Comparison of ENCODE assay signal across 22 cellular contexts in genomic region chr20:16699287-16699686, GRCh38. TPM values are rescaled to one million over a fixed set of nuclear protein-coding genes. Genes with fewer than 3 reads are reported as not detected.
DNase-seq lines count a peak whose midpoint lies in the region; ATAC-seq and TF ChIP-seq lines count a peak whose summit lies in the region.
"Had no signal": no experiment of that assay in that cellular context is flagged by ENCODE, and none has a peak within 500 bp of the region (broad histone marks: within the 10 kb centered on the region; RNA-seq: fewer than 3 reads in every experiment).

No MANE protein-coding gene starts in this region.

- H3K4me3 Mint-ChIP-seq in glutamatergic neuron (ENCODE audit: unreplicated experiment) (no peak overlapping the region), type B pancreatic cell (no peak overlapping the region)
- H3K4me3 Mint-ChIP-seq: activated T-helper 1 cell treated with anti-CD3 and anti-CD28 coated beads, Interleukin-12 subunit alpha, Interleukin-12 subunit beta, Interleukin-2, Interleukin-4 antibody, amounts not matched to agents 30 ng/mL and 10 ng/mL and 1 ng/mL, durations not matched to agents 14 hours and 24 hours and 36 hours; CD14-positive monocyte; stimulated activated naive B cell treated with anti-CD40 and anti-IgM and Interleukin-4, amounts not matched to agents 10 μg/mL and 1 μg/mL and 100 μg/mL, for 72 hours had no signal

- no peak overlapping the region for H3K4me2 ChIP-seq in SK-N-SH
- H3K4me2 ChIP-seq: A549 had no signal

- H3F3A ChIP-seq in SK-N-SH (replicated peaks; ENCODE audit: insufficient read depth): no peaks in the 10 kb centered on the region

- H3K36me3 Mint-ChIP-seq in glutamatergic neuron (ENCODE audit: unreplicated experiment): no peaks in the 10 kb centered on the region
- no peaks in the 10 kb centered on the region for H3K36me3 Mint-ChIP-seq in type B pancreatic cell
- H3K36me3 Mint-ChIP-seq: CD14-positive monocyte; stimulated activated naive B cell treated with anti-CD40 and anti-IgM and Interleukin-4, amounts not matched to agents 10 μg/mL and 1 μg/mL and 100 μg/mL, for 72 hours had no signal

- no peak overlapping the region for H3K27ac Mint-ChIP-seq in glutamatergic neuron (ENCODE audit: unreplicated experiment)
- H3K27ac Mint-ChIP-seq in type B pancreatic cell: no peak overlapping the region
- H3K27ac Mint-ChIP-seq: activated T-helper 1 cell treated with anti-CD3 and anti-CD28 coated beads, Interleukin-12 subunit alpha, Interleukin-12 subunit beta, Interleukin-2, Interleukin-4 antibody, amounts not matched to agents 30 ng/mL and 10 ng/mL and 1 ng/mL, durations not matched to agents 14 hours and 24 hours and 36 hours; CD14-positive monocyte; stimulated activated naive B cell treated with anti-CD40 and anti-IgM and Interleukin-4, amounts not matched to agents 10 μg/mL and 1 μg/mL and 100 μg/mL, for 72 hours had no signal

- no peak overlapping the region; a peak in 1 of 4 replicates for H3K4me3 ChIP-seq in SK-N-SH (ENCODE audit: low read depth in 2 of 2, low read length in 1 of 2)
- H3K4me3 ChIP-seq: A549, thyroid gland had no signal

- H3K9me3 Mint-ChIP-seq in glutamatergic neuron (ENCODE audit: unreplicated experiment) (peaks cover 2% of the 10 kb centered on the region), type B pancreatic cell (no peaks in the 10 kb centered on the region)
- H3K9me3 Mint-ChIP-seq: activated T-helper 1 cell treated with anti-CD3 and anti-CD28 coated beads, Interleukin-12 subunit alpha, Interleukin-12 subunit beta, Interleukin-2, Interleukin-4 antibody, amounts not matched to agents 30 ng/mL and 10 ng/mL and 1 ng/mL, durations not matched to agents 14 hours and 24 hours and 36 hours; CD14-positive monocyte; stimulated activated naive B cell treated with anti-CD40 and anti-IgM and Interleukin-4, amounts not matched to agents 10 μg/mL and 1 μg/mL and 100 μg/mL, for 72 hours had no signal

- H3K27ac ChIP-seq in SK-N-SH (ENCODE audit: low read depth in 2 of 2, low read length in 1 of 2) (no peak overlapping the region), substantia nigra (ENCODE audit: low read depth, low read length, poor library complexity, severe bottlenecking) (no peak overlapping the region)
- H3K27ac ChIP-seq: A549, brain microvascular endothelial cell, thyroid gland had no signal

- TF ChIP-seq EP300 in SK-N-SH (IDR thresholded peaks at IDR 0.05; ENCODE audit: borderline replicate concordance in 1 of 2, low read depth in 1 of 2, low read length in 1 of 2): no peak

- H3K4me1 Mint-ChIP-seq in glutamatergic neuron (ENCODE audit: low read depth, unreplicated experiment): peaks cover 8% of the 10 kb centered on the region
- H3K4me1 Mint-ChIP-seq in type B pancreatic cell (ENCODE audit: unreplicated experiment): peaks cover 3% of the 10 kb centered on the region
- H3K4me1 Mint-ChIP-seq: CD14-positive monocyte had no signal

- no peaks in the 10 kb centered on the region for H3K79me2 ChIP-seq in SK-N-SH (ENCODE audit: insufficient read depth)

- peak; percentile 62 for TF ChIP-seq RAD21 in SK-N-SH (IDR thresholded peaks at IDR 0.05; ENCODE audit: low read length)

- no peaks in the 10 kb centered on the region for H4K20me1 ChIP-seq in SK-N-SH (ENCODE audit: insufficient read depth)

- H3K9me2 ChIP-seq in SK-N-SH: no peaks in the 10 kb centered on the region

- H3K9ac ChIP-seq in SK-N-SH: no peak overlapping the region

- H3K27me3 Mint-ChIP-seq in glutamatergic neuron (ENCODE audit: unreplicated experiment) (no peaks in the 10 kb centered on the region), type B pancreatic cell (no peaks in the 10 kb centered on the region)

- no peaks in the 10 kb centered on the region; a peak in 1 of 4 replicates for H3K4me1 ChIP-seq in SK-N-SH (ENCODE audit: control insufficient read depth in 1 of 2, insufficient read depth in 2 of 2, low read depth in 1 of 2, low read length in 1 of 2)
- H3K4me1 ChIP-seq: A549, thyroid gland had no signal

- H3K27me3 ChIP-seq in SK-N-SH (ENCODE audit: insufficient read depth): no peaks in the 10 kb centered on the region
- H3K27me3 ChIP-seq: brain microvascular endothelial cell, thyroid gland had no signal

- H2AFZ ChIP-seq in SK-N-SH (ENCODE audit: low read depth): no peak overlapping the region

- 46% methylated on average over 4 of the region's 4 CpGs for WGBS in SK-N-SH (ENCODE audit: low lambda C conversion rate)

- no peaks in the 10 kb centered on the region for H3K36me3 ChIP-seq in SK-N-SH (replicated peaks in 1 of 2; ENCODE audit: control insufficient read depth in 1 of 2, insufficient read depth in 2 of 2, low read length in 1 of 2)
- H3K36me3 ChIP-seq: brain microvascular endothelial cell, thyroid gland had no signal

- DNase-seq in SK-N-SH (peak; percentile 10), NOMO-1 treated with dmso at 0.1 percent for 144 hours (lab: John Stamatoyannopoulos, UW; ENCODE audit: unreplicated experiment) (peak; percentile 51), glutamatergic neuron (peak; percentile 17), type B pancreatic cell (ENCODE audit: extremely low spot score, unreplicated experiment) (no peak), substantia nigra (lab: John Stamatoyannopoulos, UW) (no peak), NCI-H2196 (lab: John Stamatoyannopoulos, UW; ENCODE audit: unreplicated experiment) (no peak)
- DNase-seq in activated CD4-positive, alpha-beta T cell treated with anti-CD3 and anti-CD28 coated beads for 48 hours: no peak
- DNase-seq: brain microvascular endothelial cell; cortex of kidney; NCI-H1105; NCI-H2171; SHP77 treated with DMSO at 0.1 percent for 48 hours; stimulated activated naive B cell treated with anti-CD40 and anti-IgM and Interleukin-4, amounts not matched to agents 10 μg/mL and 1 μg/mL and 100 μg/mL, for 72 hours; T-helper 2 cell; thyroid gland had no signal

- CTCF ChIA-PET in SK-N-SH (lab: Yijun Ruan, JAX): interaction anchor here (0.6 to 1.3 kb wide), 4 partner anchors 9 to 181 kb away, joined by 3 to 4 read pairs (median 3); no protein-coding TSS in a partner anchor

- H3K9me3 ChIP-seq in SK-N-SH: no peaks in the 10 kb centered on the region
- H3K9me3 ChIP-seq: A549, thyroid gland had no signal

- no peak for ATAC-seq in SK-N-SH treated with all-trans-retinoic acid at 6 μM for 48 hours
- ATAC-seq: A549; activated CD4-positive, CD25-positive, alpha-beta regulatory T cell treated with anti-CD3 and anti-CD28 coated beads, Interleukin-2, amount 50 U/mL, for 24 hours; stimulated activated naive B cell treated with anti-CD40 and anti-IgM and Interleukin-4, amounts not matched to agents 10 μg/mL and 1 μg/mL and 100 μg/mL, for 72 hours had no signal

- POLR2A ChIA-PET in SK-N-SH (lab: Yijun Ruan, JAX): no interaction called here

- TF ChIP-seq CTCF in SK-N-SH (IDR thresholded peaks at IDR 0.05): no peak
- TF ChIP-seq CTCF in glutamatergic neuron (IDR thresholded peaks at IDR 0.05; ENCODE audit: partially characterized antibody, unreplicated experiment): no peak
- peak; percentile 27 for TF ChIP-seq CTCF in type B pancreatic cell (conservative IDR thresholded peaks at IDR 0.05)

TF ChIP-seq in SK-N-SH, 30 proteins besides CTCF, POLR2A, EP300 and RAD21:
- TF ChIP-seq SMC3 (IDR thresholded peaks at IDR 0.05; ENCODE audit: low read depth, low read length) (peak; percentile 26; the same call in 1 of the 2 replicates), TCF12 (IDR thresholded peaks at IDR 0.05) (no peak)

TF ChIP-seq in SK-N-SH treated with all-trans-retinoic acid at 6 μM for 48 hours, 23 proteins besides CTCF, POLR2A, EP300 and RAD21 (continues in another document):
- TF ChIP-seq PATZ1 (CRISPR knock-in tag; IDR thresholded peaks at IDR 0.05; ENCODE audit: borderline replicate concordance): no peak
- no peak for TF ChIP-seq ZFP3 (CRISPR knock-in tag; IDR thresholded peaks at IDR 0.05)
- TF ChIP-seq OSR1 (CRISPR knock-in tag; IDR thresholded peaks at IDR 0.05): no peak
- no peak for TF ChIP-seq ARNTL (CRISPR knock-in tag; IDR thresholded peaks at IDR 0.05; ENCODE audit: borderline replicate concordance, low read depth)
- no peak for TF ChIP-seq POU6F1 (CRISPR knock-in tag; IDR thresholded peaks at IDR 0.05; ENCODE audit: borderline replicate concordance, low read depth)
- TF ChIP-seq PPARA (CRISPR knock-in tag; IDR thresholded peaks at IDR 0.05; ENCODE audit: borderline replicate concordance): no peak

RNA-seq across cellular contexts. Expression of gene SNRPB2, which starts 30.5 kb away (rescaled TPM):
- 46.6 and 57.4 TPM in 2 replicates for polyA plus RNA-seq in SK-N-SH (2012; rRNA removed)
- 81.5 and 127 TPM in 2 replicates for polyA plus RNA-seq in SK-N-SH (2012; cell fraction: cytosol; rRNA removed)
- polyA plus RNA-seq in SK-N-SH (2012; cell fraction: nucleus; rRNA removed): 14.3 and 24.6 TPM in 2 replicates
- total RNA-seq in glutamatergic neuron (ENCODE audit: unreplicated experiment) (81.3 TPM), type B pancreatic cell (ENCODE audit: low replicate concordance) (55.3 and 68.3 TPM in 2 replicates)

RNA-seq across cellular contexts. Expression of gene OTOR, which starts 48.9 kb away (rescaled TPM):
- polyA plus RNA-seq in SK-N-SH (2012; rRNA removed): not detected in 2 replicates
- 0.03 and 0.05 TPM in 2 replicates for polyA plus RNA-seq in SK-N-SH (2012; cell fraction: cytosol; rRNA removed)
- polyA plus RNA-seq in SK-N-SH (2012; cell fraction: nucleus; rRNA removed): not detected in 2 replicates
- total RNA-seq in glutamatergic neuron (ENCODE audit: unreplicated experiment) (not detected), type B pancreatic cell (ENCODE audit: low replicate concordance) (not detected in 2 replicates)
- total RNA-seq: activated CD8-positive, alpha-beta memory T cell treated with anti-CD3 and anti-CD28 coated beads for 36 hours; activated T-helper 1 cell treated with anti-CD3 and anti-CD28 coated beads, Interleukin-12 subunit alpha, Interleukin-12 subunit beta, Interleukin-2, Interleukin-4 antibody, amounts not matched to agents 30 ng/mL and 10 ng/mL and 1 ng/mL, durations not matched to agents 14 hours and 24 hours and 36 hours; fibroblast of villous mesenchyme; thyroid gland had no signal
- polyA plus RNA-seq: A549, CD14-positive monocyte had no signal

Comparison
In these comparisons a context has a peak if more than half of its experiments do, and no peak if none do; other contexts are left out.
1. DNase-seq: peak in SK-N-SH (single experiment), NOMO-1 treated with dmso at 0.1 percent for 144 hours (single experiment) and glutamatergic neuron (single experiment); none in type B pancreatic cell (single experiment), substantia nigra (0 of 49), NCI-H2196 (single experiment) and activated CD4-positive, alpha-beta T cell treated with anti-CD3 and anti-CD28 coated beads for 48 hours (single experiment).